In genomic region chr16:84648595-84649510, GRCh38 we compare ENCODE assay signal across 8 cellular contexts. TPM values are rescaled to one million over a fixed set of nuclear protein-coding genes. Genes with fewer than 3 reads are reported as not detected.
A peak's percentile ranks its signal among the peaks of the same experiment; 100 is the strongest.
DNase-seq lines count a peak whose midpoint lies in the region; ATAC-seq and TF ChIP-seq lines count a peak whose summit lies in the region.

No MANE protein-coding gene starts in this region.

- H3K4me2 ChIP-seq in mesendoderm (ENCODE audit: low read length): peak overlapping the region; percentile 44

- H3K27ac ChIP-seq in ectodermal cell (ENCODE audit: insufficient read depth, low read depth, low read length, poor library complexity, severe bottlenecking) (no peak overlapping the region), mesendoderm (ENCODE audit: low read depth, low read length) (no peak overlapping the region)

- H3K18ac ChIP-seq in mesendoderm (ENCODE audit: low read length): peak overlapping the region; percentile 88

- H3K4ac ChIP-seq in mesendoderm (ENCODE audit: low read depth, low read length): no peak overlapping the region

- no peak overlapping the region for H2BK120ac ChIP-seq in mesendoderm (ENCODE audit: low read depth, low read length)

- no peak overlapping the region for H4K8ac ChIP-seq in mesendoderm (ENCODE audit: low read depth, low read length)

- H4K5ac ChIP-seq in mesendoderm (ENCODE audit: low read length): no peak overlapping the region

- 2 to 3% methylated on average over 96 of the region's 96 CpGs for WGBS in ectodermal cell, 2 experiments
- WGBS in mesendoderm (ENCODE audit: extremely low coverage, insufficient coverage, low lambda C conversion rate): no CpG with 5 or more reads among the region's 96 CpGs

- ATAC-seq in GM19324 (IDR thresholded peaks at IDR 0.05; ENCODE audit: low FRiP score, unreplicated experiment) (peak; percentile 70), HG03432 (IDR thresholded peaks at IDR 0.05; ENCODE audit: unreplicated experiment) (peak; percentile 73)

- H3K9me3 ChIP-seq in BE2C: no peaks in the 10 kb centered on the region
- H3K9me3 ChIP-seq in ectodermal cell (ENCODE audit: control insufficient read depth, low read length): no peaks in the 10 kb centered on the region

- peak overlapping the region; percentile 83 for H3K56ac ChIP-seq in mesendoderm (ENCODE audit: low read length)

- H3K36me3 ChIP-seq in BE2C (no peaks in the 10 kb centered on the region), ectodermal cell (ENCODE audit: control insufficient read depth, insufficient read depth, low read length) (no peaks in the 10 kb centered on the region), mesendoderm (ENCODE audit: control insufficient read depth, insufficient read depth, low read length) (no peaks in the 10 kb centered on the region)

- H3K4me1 ChIP-seq in BE2C (no peaks in the 10 kb centered on the region), ectodermal cell (ENCODE audit: control insufficient read depth, insufficient read depth, low read length) (peaks cover 6% of the 10 kb centered on the region), mesendoderm (ENCODE audit: control insufficient read depth, low read depth, low read length) (no peaks in the 10 kb centered on the region)

- peak; percentile 33 for DNase-seq in BE2C
- peak; percentile 67 for DNase-seq in activated CD4-positive, CD25-positive, alpha-beta regulatory T cell treated with anti-CD3 and anti-CD28 coated beads, Interleukin-2, amount 50 U/mL, for 72 hours
- DNase-seq in mesendoderm: no peak
- DNase-seq in stimulated activated naive CD4-positive, alpha-beta T cell treated with Interleukin-2 at 50 U/mL for 16 hours (lab: John Stamatoyannopoulos, UW): peak; percentile 35
- DNase-seq in NCI-H510A treated with DMSO at 0.1 percent for 48 hours (lab: John Stamatoyannopoulos, UW): no peak

- H3K27me3 ChIP-seq in BE2C (no peaks in the 10 kb centered on the region), ectodermal cell (ENCODE audit: control insufficient read depth, insufficient read depth, low read length, poor library complexity, severe bottlenecking) (peaks cover 25% of the 10 kb centered on the region), mesendoderm (ENCODE audit: insufficient read depth, low read length, poor library complexity) (no peaks in the 10 kb centered on the region)

- H3K23ac ChIP-seq in mesendoderm (ENCODE audit: low read length): peak overlapping the region; percentile 69

- no peak for TF ChIP-seq CTCF in BE2C (IDR thresholded peaks at IDR 0.05; ENCODE audit: low read depth, low read length)

- no peak overlapping the region for H2BK5ac ChIP-seq in mesendoderm (ENCODE audit: low read length)

- no peaks in the 10 kb centered on the region for H3K79me1 ChIP-seq in mesendoderm (ENCODE audit: low read length)

- H3K4me3 ChIP-seq in BE2C (ENCODE audit: low read depth, low read length) (peak overlapping the region; percentile 60), ectodermal cell (ENCODE audit: insufficient read depth, low read depth, low read length) (peak overlapping the region; percentile 51), mesendoderm (ENCODE audit: low read length) (peak overlapping the region; percentile 3)

- peak overlapping the region; percentile 77 for H3K9ac ChIP-seq in mesendoderm (ENCODE audit: low read length)

- H2AK5ac ChIP-seq in mesendoderm (ENCODE audit: low read length): no peak overlapping the region

- no peak overlapping the region for H2BK15ac ChIP-seq in mesendoderm (replicated peaks; ENCODE audit: low read depth)

- no peaks in the 10 kb centered on the region for H3K79me2 ChIP-seq in mesendoderm (ENCODE audit: control insufficient read depth, insufficient read depth, low read length)

RNA-seq across cellular contexts. Expression of gene KLHL36, which starts 0.5 kb away (rescaled TPM):
- 11.8 TPM for polyA plus RNA-seq in BE2C (2012; ENCODE audit: insufficient read depth, insufficient read length, low read depth)
- 15.5 TPM for polyA plus RNA-seq in ectodermal cell (2013, experiment 1 of 4)
- 14.2 TPM for polyA plus RNA-seq in ectodermal cell (2013, experiment 2 of 4)
- polyA plus RNA-seq in ectodermal cell (2013, experiment 3 of 4): 13.1 TPM
- polyA plus RNA-seq in ectodermal cell (2013, experiment 4 of 4): 13.5 TPM
- polyA plus RNA-seq in mesendoderm (2013, experiment 1 of 2): 6.7 TPM
- polyA plus RNA-seq in mesendoderm (2013, experiment 2 of 2): 7.3 TPM

RNA-seq across cellular contexts. Expression of gene COTL1, which starts 31.0 kb away (rescaled TPM):
- polyA plus RNA-seq in BE2C (2012; ENCODE audit: insufficient read depth, insufficient read length, low read depth): 21.2 TPM
- polyA plus RNA-seq in ectodermal cell (2013, experiment 1 of 4): 228 TPM
- 192 TPM for polyA plus RNA-seq in ectodermal cell (2013, experiment 2 of 4)
- polyA plus RNA-seq in ectodermal cell (2013, experiment 3 of 4): 157 TPM
- 160 TPM for polyA plus RNA-seq in ectodermal cell (2013, experiment 4 of 4)
- polyA plus RNA-seq in mesendoderm (2013, experiment 1 of 2): 102 TPM
- polyA plus RNA-seq in mesendoderm (2013, experiment 2 of 2): 104 TPM

RNA-seq across cellular contexts. Expression of gene USP10, which starts 50.9 kb away (rescaled TPM):
- 184 TPM for polyA plus RNA-seq in BE2C (2012; ENCODE audit: insufficient read depth, insufficient read length, low read depth)
- 128 TPM for polyA plus RNA-seq in ectodermal cell (2013, experiment 1 of 4)
- polyA plus RNA-seq in ectodermal cell (2013, experiment 2 of 4): 128 TPM
- 97.7 TPM for polyA plus RNA-seq in ectodermal cell (2013, experiment 3 of 4)
- 101 TPM for polyA plus RNA-seq in ectodermal cell (2013, experiment 4 of 4)
- polyA plus RNA-seq in mesendoderm (2013, experiment 1 of 2): 157 TPM
- 159 TPM for polyA plus RNA-seq in mesendoderm (2013, experiment 2 of 2)

Comparison
In these comparisons a context has a peak if more than half of its experiments do, and no peak if none do; other contexts are left out.
1. DNase-seq: peak in BE2C (single experiment), activated CD4-positive, CD25-positive, alpha-beta regulatory T cell treated with anti-CD3 and anti-CD28 coated beads, Interleukin-2, amount 50 U/mL, for 72 hours (single experiment) and stimulated activated naive CD4-positive, alpha-beta T cell treated with Interleukin-2 at 50 U/mL for 16 hours (single experiment); none in mesendoderm (single experiment) and NCI-H510A treated with DMSO at 0.1 percent for 48 hours (single experiment).
2. H3K4me3 ChIP-seq: peak in every context shown above with its lines; median percentile 60 in BE2C; 51 in ectodermal cell; 3 in mesendoderm.